Comparison of ENCODE assay signal across 28 cellular contexts in genomic region chr3:45736707-45737106, GRCh38. TPM values are rescaled to one million over a fixed set of nuclear protein-coding genes. Genes with fewer than 3 reads are reported as not detected.
A peak's percentile ranks its signal among the peaks of the same experiment; 100 is the strongest.
DNase-seq lines count a peak whose midpoint lies in the region; ATAC-seq and TF ChIP-seq lines count a peak whose summit lies in the region.
"Had no signal": no experiment of that assay in that cellular context is flagged by ENCODE, and none has a peak within 500 bp of the region (broad histone marks: within the 10 kb centered on the region; RNA-seq: fewer than 3 reads in every experiment).

No MANE protein-coding gene starts in this region.

- H3K27me3 Mint-ChIP-seq in activated T-cell treated with anti-CD3 and anti-CD28 coated beads, Interleukin-2, amount 50 U/mL, for 24 hours = no peaks in the 10 kb centered on the region
- H3K27me3 Mint-ChIP-seq in T-helper 17 cell (no peaks in the 10 kb centered on the region), neural crest cell (ENCODE audit: low read depth) (no peaks in the 10 kb centered on the region)
- H3K27me3 Mint-ChIP-seq in activated naive CD8-positive, alpha-beta T cell treated with anti-CD3 and anti-CD28 coated beads, Interleukin-2, amount 50 U/mL, for 24 hours = no peaks in the 10 kb centered on the region
- H3K27me3 Mint-ChIP-seq: CD8-positive, alpha-beta memory T cell had no signal

- no peak for ATAC-seq in T-helper 17 cell
- ATAC-seq in activated naive CD8-positive, alpha-beta T cell treated with anti-CD3 and anti-CD28 coated beads, Interleukin-2, amount 50 U/mL, for 24 hours = peak; percentile 97
- ATAC-seq in GM18858 (IDR thresholded peaks at IDR 0.05; ENCODE audit: unreplicated experiment) = no peak
- ATAC-seq: A549, foreskin keratinocyte, left colon had no signal

- TF ChIP-seq CTCF in neural crest cell (conservative IDR thresholded peaks at IDR 0.05) = no peak

- no peak overlapping the region for H3K4me3 Mint-ChIP-seq in activated T-cell treated with anti-CD3 and anti-CD28 coated beads, Interleukin-2, amount 50 U/mL, for 24 hours
- no peak overlapping the region for H3K4me3 Mint-ChIP-seq in T-helper 17 cell
- H3K4me3 Mint-ChIP-seq in activated naive CD8-positive, alpha-beta T cell treated with anti-CD3 and anti-CD28 coated beads, Interleukin-2, amount 50 U/mL, for 24 hours = no peak overlapping the region
- no peak overlapping the region for H3K4me3 Mint-ChIP-seq in neural crest cell
- H3K4me3 Mint-ChIP-seq: CD8-positive, alpha-beta memory T cell had no signal

- H3K36me3 Mint-ChIP-seq in activated T-cell treated with anti-CD3 and anti-CD28 coated beads, Interleukin-2, amount 50 U/mL, for 24 hours (ENCODE audit: low read depth) = peaks cover 94% of the 10 kb centered on the region
- H3K36me3 Mint-ChIP-seq in T-helper 17 cell (ENCODE audit: low read depth) (peaks cover 16% of the 10 kb centered on the region), neural crest cell (ENCODE audit: low read depth) (peaks cover 16% of the 10 kb centered on the region)
- peaks cover 81% of the 10 kb centered on the region for H3K36me3 Mint-ChIP-seq in activated naive CD8-positive, alpha-beta T cell treated with anti-CD3 and anti-CD28 coated beads, Interleukin-2, amount 50 U/mL, for 24 hours (ENCODE audit: low read depth)

- no peaks in the 10 kb centered on the region for H3K9me3 ChIP-seq in T-helper 17 cell (ENCODE audit: control insufficient read depth, low read length, poor library complexity, severe bottlenecking)
- H3K9me3 ChIP-seq: A549, esophagus muscularis mucosa, SJCRH30, upper lobe of left lung had no signal

- peaks cover 34% of the 10 kb centered on the region for H3K4me1 Mint-ChIP-seq in activated T-cell treated with anti-CD3 and anti-CD28 coated beads, Interleukin-2, amount 50 U/mL, for 24 hours (ENCODE audit: low read depth)
- H3K4me1 Mint-ChIP-seq in T-helper 17 cell (peaks cover 29% of the 10 kb centered on the region), neural crest cell (no peaks in the 10 kb centered on the region)
- H3K4me1 Mint-ChIP-seq in activated naive CD8-positive, alpha-beta T cell treated with anti-CD3 and anti-CD28 coated beads, Interleukin-2, amount 50 U/mL, for 24 hours = peaks cover 44% of the 10 kb centered on the region

- peak overlapping the region; percentile 78 for H3K27ac Mint-ChIP-seq in activated T-cell treated with anti-CD3 and anti-CD28 coated beads, Interleukin-2, amount 50 U/mL, for 24 hours
- H3K27ac Mint-ChIP-seq in T-helper 17 cell (peak overlapping the region; percentile 57), neural crest cell (ENCODE audit: unreplicated experiment) (peak overlapping the region; percentile 79)
- H3K27ac Mint-ChIP-seq in activated naive CD8-positive, alpha-beta T cell treated with anti-CD3 and anti-CD28 coated beads, Interleukin-2, amount 50 U/mL, for 24 hours = peak overlapping the region; percentile 74

- no peaks in the 10 kb centered on the region for H3K9me3 Mint-ChIP-seq in activated T-cell treated with anti-CD3 and anti-CD28 coated beads, Interleukin-2, amount 50 U/mL, for 24 hours
- no peaks in the 10 kb centered on the region for H3K9me3 Mint-ChIP-seq in activated naive CD8-positive, alpha-beta T cell treated with anti-CD3 and anti-CD28 coated beads, Interleukin-2, amount 50 U/mL, for 24 hours
- no peaks in the 10 kb centered on the region for H3K9me3 Mint-ChIP-seq in neural crest cell
- H3K9me3 Mint-ChIP-seq: CD8-positive, alpha-beta memory T cell had no signal

- DNase-seq in activated T-cell treated with anti-CD3 and anti-CD28 coated beads, Interleukin-2, amount 50 U/mL, for 24 hours = no peak
- no peak for DNase-seq in activated T-cell treated with anti-CD3 and anti-CD28 coated beads, Interleukin-2, amount 50 U/mL, for 48 hours
- no peak for DNase-seq in T-helper 17 cell
- no peak for DNase-seq in activated naive CD8-positive, alpha-beta T cell treated with anti-CD3 and anti-CD28 coated beads, Interleukin-2, amount 50 U/mL, for 24 hours
- no peak for DNase-seq in neural crest cell (ENCODE audit: low read depth, low spot score)
- DNase-seq in NOMO-1 treated with dmso at 0.1 percent for 144 hours (lab: John Stamatoyannopoulos, UW; ENCODE audit: unreplicated experiment) = no peak
- DNase-seq in activated effector memory CD4-positive, alpha-beta T cell treated with anti-CD3 and anti-CD28 coated beads, Interleukin-2, amount 50 U/mL, for 16 hours = no peak
- DNase-seq: activated CD4-positive, alpha-beta T cell treated with anti-CD3 and anti-CD28 coated beads for 1 hour; anterior cingulate cortex; CD8-positive, alpha-beta memory T cell; cortex of kidney; foreskin keratinocyte; GOT3; left colon; mesendoderm; NCI-H1436 treated with DMSO at 0.1 percent for 48 hours; NCI-H446 treated with DMSO at 0.1 percent for 48 hours; NCI-H82; SJCRH30; stimulated activated CD8-positive, alpha-beta memory T cell treated with anti-CD3 and anti-CD28 coated beads, Interleukin-4, amount 100 ng/mL, for 48 hours; substantia nigra; upper lobe of left lung had no signal

RNA-seq across cellular contexts. Expression of gene SACM1L, which starts 47.5 kb away (rescaled TPM):
- total RNA-seq in T-helper 17 cell (10 to 100 TPM; 61.0 to 62.5 TPM), neural crest cell (44.1 and 45.7 TPM in 2 replicates)

RNA-seq across cellular contexts. Expression of gene SLC6A20, which starts 59.6 kb away (rescaled TPM):
- total RNA-seq in T-helper 17 cell (under 1 TPM in 1 of 2 donors, not detected in 1; 0.23 TPM), neural crest cell (not detected in 2 replicates)
- total RNA-seq: bronchial epithelial cell; CD8-positive, alpha-beta memory T cell; osteocyte; RPMI7951; SJCRH30 had no signal
